ENCODE assay signal across 28 cellular contexts in genomic region chr10:3793553-3793952, GRCh38.
"Had no signal": no experiment of that assay in that cellular context is flagged by ENCODE, and none has a peak within 500 bp of the region (broad histone marks: within the 10 kb centered on the region; RNA-seq: fewer than 3 reads in every experiment).

No MANE protein-coding gene starts in this region.

- H3K4me3 ChIP-seq: ascending aorta, breast epithelium, cardiac muscle cell, colonic mucosa, gastrocnemius medialis, heart left ventricle had no signal

- DNase-seq: activated CD4-positive, alpha-beta T cell treated with anti-CD3 and anti-CD28 coated beads for 36 hours; activated CD4-positive, alpha-beta T cell treated with anti-CD3 and anti-CD28 coated beads, Interleukin-2, amount 10 ng/mL, durations not matched to agents 7 days and 5 days; activated CD4-positive, alpha-beta T cell treated with anti-CD3 and anti-CD28 coated beads, Interleukin-2, amount 50 U/mL, for 4 hours; activated CD4-positive, CD25-positive, alpha-beta regulatory T cell; activated CD4-positive, CD25-positive, alpha-beta regulatory T cell treated with anti-CD3 and anti-CD28 coated beads, Interleukin-2, amount 50 U/mL, for 72 hours; activated CD8-positive, alpha-beta memory T cell treated with anti-CD3 and anti-CD28 coated beads for 24 hours; activated CD8-positive, alpha-beta T cell treated with anti-CD3 and anti-CD28 coated beads for 36 hours; activated effector memory CD4-positive, alpha-beta T cell treated with Interleukin-2 at 50 U/mL for 16 hours; activated gamma-delta T cell treated with Interleukin-2 at 50 U/mL for 16 hours; activated naive CD4-positive, alpha-beta T cell treated with anti-CD3 and anti-CD28 coated beads, Interleukin-2, amount 50 U/mL, for 16 hours; activated naive CD4-positive, alpha-beta T cell treated with Interleukin-2 at 50 U/mL for 16 hours; activated naive CD8-positive, alpha-beta T cell treated with anti-CD3 and anti-CD28 coated beads, Interleukin-2, amount 10 ng/mL, durations not matched to agents 7 days and 5 days; activated T-cell treated with anti-CD3 and anti-CD28 coated beads, Interleukin-2, amount 50 U/mL, for 4 hours; central memory CD4-positive, alpha-beta T cell; cerebellar nuclear complex; colonic mucosa; effector CD8-positive, alpha-beta T cell; foreskin keratinocyte; gastrocnemius medialis; glutamatergic neuron; heart left ventricle; T-helper 2 cell had no signal

- H3K4me3 Mint-ChIP-seq: activated CD4-positive, alpha-beta T cell treated with anti-CD3 and anti-CD28 coated beads for 36 hours; activated CD4-positive, alpha-beta T cell treated with anti-CD3 and anti-CD28 coated beads, Interleukin-2, amount 10 ng/mL, durations not matched to agents 7 days and 5 days; activated CD8-positive, alpha-beta T cell treated with anti-CD3 and anti-CD28 coated beads for 36 hours; activated naive CD8-positive, alpha-beta T cell treated with anti-CD3 and anti-CD28 coated beads, Interleukin-2, amount 10 ng/mL, durations not matched to agents 7 days and 5 days; activated T-cell treated with anti-CD3 and anti-CD28 coated beads, Interleukin-2, amount 50 U/mL, for 4 hours; activated T-helper 17 cell treated with anti-CD3 and anti-CD28 coated beads, Interleukin-2, amount 50 U/mL, for 72 hours; brain had no signal

- H3K27ac ChIP-seq: ascending aorta, breast epithelium, cardiac muscle cell, colonic mucosa, epithelial cell of prostate, foreskin keratinocyte, gastrocnemius medialis, heart left ventricle had no signal

- H3K27me3 ChIP-seq: ascending aorta, breast epithelium, cardiac muscle cell, colonic mucosa, foreskin keratinocyte, gastrocnemius medialis, heart left ventricle had no signal

- H3K9me3 ChIP-seq: colonic mucosa, gastrocnemius medialis had no signal

- H3K4me1 ChIP-seq: ascending aorta, breast epithelium, colonic mucosa, gastrocnemius medialis had no signal

- H3K4me1 Mint-ChIP-seq: brain had no signal

- H3K36me3 ChIP-seq: ascending aorta, breast epithelium, cardiac muscle cell, colonic mucosa, gastrocnemius medialis, heart left ventricle had no signal

- H3K27me3 Mint-ChIP-seq: activated CD4-positive, alpha-beta T cell treated with anti-CD3 and anti-CD28 coated beads for 36 hours; activated CD4-positive, alpha-beta T cell treated with anti-CD3 and anti-CD28 coated beads, Interleukin-2, amount 10 ng/mL, durations not matched to agents 7 days and 5 days; activated CD8-positive, alpha-beta T cell treated with anti-CD3 and anti-CD28 coated beads for 36 hours; activated naive CD8-positive, alpha-beta T cell treated with anti-CD3 and anti-CD28 coated beads, Interleukin-2, amount 10 ng/mL, durations not matched to agents 7 days and 5 days; activated T-helper 17 cell treated with anti-CD3 and anti-CD28 coated beads, Interleukin-2, amount 50 U/mL, for 72 hours had no signal

- H3K27ac Mint-ChIP-seq: activated CD4-positive, alpha-beta T cell treated with anti-CD3 and anti-CD28 coated beads for 36 hours; activated CD4-positive, alpha-beta T cell treated with anti-CD3 and anti-CD28 coated beads, Interleukin-2, amount 10 ng/mL, durations not matched to agents 7 days and 5 days; activated CD8-positive, alpha-beta T cell treated with anti-CD3 and anti-CD28 coated beads for 36 hours; activated naive CD8-positive, alpha-beta T cell treated with anti-CD3 and anti-CD28 coated beads, Interleukin-2, amount 10 ng/mL, durations not matched to agents 7 days and 5 days; activated T-helper 17 cell treated with anti-CD3 and anti-CD28 coated beads, Interleukin-2, amount 50 U/mL, for 72 hours; brain had no signal

- ATAC-seq: activated CD4-positive, alpha-beta T cell treated with anti-CD3 and anti-CD28 coated beads for 36 hours; activated CD8-positive, alpha-beta T cell treated with anti-CD3 and anti-CD28 coated beads for 36 hours; activated T-cell treated with anti-CD3 and anti-CD28 coated beads, Interleukin-2, amount 50 U/mL, for 4 hours; activated T-helper 17 cell treated with anti-CD3 and anti-CD28 coated beads, Interleukin-2, amount 50 U/mL, for 72 hours; foreskin keratinocyte; gastrocnemius medialis; heart left ventricle had no signal
